Comparison of ENCODE assay signal across 21 cellular contexts in the genomic region with DNA sequence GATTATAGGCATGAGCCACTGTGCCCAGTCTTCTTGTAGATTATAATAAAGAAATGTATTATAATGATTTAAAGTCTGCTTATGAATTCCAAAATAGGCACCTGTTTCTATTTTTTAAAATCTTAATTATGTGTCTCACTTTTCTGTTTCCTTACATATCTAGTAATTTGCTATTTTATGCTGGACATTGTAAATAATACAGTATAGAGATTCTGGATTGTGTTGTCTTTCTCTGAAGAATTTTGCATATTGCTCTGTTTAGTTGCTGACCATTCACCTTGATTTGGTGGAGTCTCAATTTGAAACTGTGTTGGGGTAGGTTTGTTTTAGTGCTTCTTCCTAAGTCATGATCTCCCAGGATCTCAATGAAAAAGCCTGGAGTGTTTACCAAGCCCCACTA.
"Had no signal": no experiment of that assay in that cellular context is flagged by ENCODE, and none has a peak within 500 bp of the region (broad histone marks: within the 10 kb centered on the region; RNA-seq: fewer than 3 reads in every experiment).

No MANE protein-coding gene starts in this region.

- H3K4me1 ChIP-seq: left lung, left ventricle myocardium inferior, lower lobe of right lung had no signal

- H3K27me3 ChIP-seq: hepatocyte, left lung had no signal

- H3K36me3 ChIP-seq: left lung, left ventricle myocardium inferior, lower lobe of right lung had no signal

- DNase-seq: hippocampal formation; hypothalamus; immature natural killer cell; islet precursor cell; kidney; kidney glomerular epithelial cell; left cardiac atrium; left colon; left lung; left ventricle myocardium inferior; left ventricle myocardium superior; lower lobe of right lung; mammary epithelial cell; mesenchymal stem cell; mesendoderm; midbrain; mucosa of descending colon; naive B cell; naive thymus-derived CD4-positive, alpha-beta T cell had no signal

- H3K27ac ChIP-seq: hepatocyte, left lung, left ventricle myocardium inferior, lower lobe of right lung had no signal

- H3K4me3 ChIP-seq: hepatocyte, left lung, left ventricle myocardium inferior, lower lobe of right lung, lung, mucosa of descending colon had no signal
